In the genomic region with DNA sequence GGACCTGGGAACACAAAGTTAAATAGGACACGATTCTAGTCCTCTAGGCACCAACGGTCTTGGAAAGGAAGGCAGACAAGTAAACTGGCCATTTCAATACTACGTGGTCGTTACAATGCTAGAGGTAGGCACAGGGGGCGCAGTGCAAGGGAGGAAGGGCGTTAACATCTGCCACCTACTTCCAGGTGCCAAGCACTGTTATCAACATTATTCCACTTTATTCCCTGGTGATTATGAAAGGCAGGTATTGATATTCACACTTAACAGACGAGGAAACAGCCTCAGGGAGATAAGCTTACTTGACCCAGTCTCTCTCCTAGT, we compare ENCODE assay signal across 9 cellular contexts. TPM values are rescaled to one million over a fixed set of nuclear protein-coding genes. Genes with fewer than 3 reads are reported as not detected.
DNase-seq lines count a peak whose midpoint lies in the region; ATAC-seq, FAIRE-seq and TF ChIP-seq lines count a peak whose summit lies in the region.
"Had no signal": no experiment of that assay in that cellular context is flagged by ENCODE, and none has a peak within 500 bp of the region (broad histone marks: within the 10 kb centered on the region; RNA-seq: fewer than 3 reads in every experiment).

No MANE protein-coding gene starts in this region.

- H3K4me1 ChIP-seq in DOHH2 (ENCODE audit: control insufficient read depth, low read length) (peaks cover 27% of the 10 kb centered on the region), astrocyte (ENCODE audit: insufficient read depth, low read length) (peaks cover 52% of the 10 kb centered on the region), left lung (peaks cover 9 to 80% of the 10 kb centered on the region in 2 donors), urinary bladder (ENCODE audit: insufficient read depth) (no peaks in the 10 kb centered on the region)

- H3K9me2 ChIP-seq in DOHH2 (replicated peaks; ENCODE audit: control insufficient read depth, low read length): no peaks in the 10 kb centered on the region

- H3K79me2 ChIP-seq in DOHH2 (ENCODE audit: control insufficient read depth, low read length) (peaks cover 16% of the 10 kb centered on the region), astrocyte (ENCODE audit: insufficient read depth, low read length) (peaks cover 51% of the 10 kb centered on the region)

- H3K4me2 ChIP-seq in DOHH2 (ENCODE audit: low read length) (peak overlapping the region; percentile 97), astrocyte (ENCODE audit: low read length) (peak overlapping the region; percentile 89)

- peak overlapping the region; percentile 69 for H2AFZ ChIP-seq in astrocyte (ENCODE audit: low read depth, low read length)

- peaks cover 5% of the 10 kb centered on the region; the same call in 1 of the 2 replicates for H3F3A ChIP-seq in DOHH2 (ENCODE audit: control insufficient read depth, insufficient read depth)

- no peaks in the 10 kb centered on the region for H3K9me3 Mint-ChIP-seq in astrocyte (ENCODE audit: unreplicated experiment)
- H3K9me3 Mint-ChIP-seq: T-helper 1 cell treated with Interleukin-12 subunit alpha and Interleukin-12 subunit beta and Interleukin-4 antibody, amounts not matched to agents 30 μg/mL and 1 μg/mL, for 36 hours had no signal

- no peaks in the 10 kb centered on the region for H4K20me1 ChIP-seq in DOHH2 (ENCODE audit: control insufficient read depth, insufficient read depth, low read depth, low read length)
- peaks cover 13% of the 10 kb centered on the region for H4K20me1 ChIP-seq in astrocyte (ENCODE audit: insufficient read depth, low read length)

- H3K36me3 Mint-ChIP-seq in astrocyte (ENCODE audit: low read depth, unreplicated experiment): peaks cover 33% of the 10 kb centered on the region

- no peak overlapping the region for H3K27ac Mint-ChIP-seq in astrocyte (ENCODE audit: unreplicated experiment)
- H3K27ac Mint-ChIP-seq: T-helper 1 cell treated with Interleukin-12 subunit alpha and Interleukin-12 subunit beta and Interleukin-4 antibody, amounts not matched to agents 30 μg/mL and 1 μg/mL, for 36 hours had no signal

- no peak for FAIRE-seq in astrocyte (lab: Jason Lieb, UNC)

- H3K4me3 ChIP-seq in DOHH2 (ENCODE audit: low read length): peak overlapping the region; percentile 92
- peak overlapping the region; percentile 70 for H3K4me3 ChIP-seq in astrocyte (ENCODE audit: insufficient read depth, low read depth, low read length)
- H3K4me3 ChIP-seq in left lung: peak overlapping the region; percentile 67 to 81
- peak overlapping the region; percentile 93 for H3K4me3 ChIP-seq in urinary bladder (ENCODE audit: low read depth, low read length)

- ATAC-seq in GM21526 (IDR thresholded peaks at IDR 0.05; ENCODE audit: low FRiP score, unreplicated experiment) (peak; percentile 5), left lung (peak; percentile 44)

- peaks cover 36% of the 10 kb centered on the region for H3K4me1 Mint-ChIP-seq in astrocyte (ENCODE audit: low read depth, unreplicated experiment)

- TF ChIP-seq CTCF in DOHH2 (IDR thresholded peaks at IDR 0.05; ENCODE audit: low read depth, low read length, poor library complexity, severe bottlenecking): peak; percentile 86
- TF ChIP-seq CTCF in astrocyte (IDR thresholded peaks at IDR 0.05; ENCODE audit: insufficient read depth, low read depth, low read length): peak; percentile 47
- TF ChIP-seq CTCF in left lung (IDR thresholded peaks at IDR 0.05): peak in 1 of 2 donors; percentile 30

- 2% methylated on average over 7 of the region's 7 CpGs for WGBS in urinary bladder

- H3K27me3 Mint-ChIP-seq in astrocyte (ENCODE audit: low read depth, unreplicated experiment): no peaks in the 10 kb centered on the region

- no peaks in the 10 kb centered on the region for H3K27me3 ChIP-seq in DOHH2 (ENCODE audit: control insufficient read depth, low read length)
- no peaks in the 10 kb centered on the region for H3K27me3 ChIP-seq in astrocyte (ENCODE audit: insufficient read depth, low read length)
- no peaks in the 10 kb centered on the region for H3K27me3 ChIP-seq in left lung

- intact Hi-C loops in left lung (cut with DNase I): no loop called here

- H3K9me3 ChIP-seq in DOHH2 (ENCODE audit: control insufficient read depth, insufficient read depth, low read length) (no peaks in the 10 kb centered on the region), KOPT-K1 (ENCODE audit: insufficient read depth, low read length, poor library complexity, severe bottlenecking) (no peaks in the 10 kb centered on the region), astrocyte (ENCODE audit: insufficient read depth, low read depth, low read length) (no peaks in the 10 kb centered on the region), left lung (no peaks in the 10 kb centered on the region)

- DNase-seq in astrocyte (ENCODE audit: low read depth) (no peak), left lung (no peak), NCI-H1092 treated with DMSO at 0.1 percent for 48 hours (lab: John Stamatoyannopoulos, UW) (no peak)
- no peak for DNase-seq in activated CD8-positive, alpha-beta memory T cell treated with anti-CD3 and anti-CD28 coated beads for 24 hours

- peaks cover 40% of the 10 kb centered on the region for H3K36me3 ChIP-seq in DOHH2 (ENCODE audit: control insufficient read depth, low read length)
- peaks cover 50% of the 10 kb centered on the region for H3K36me3 ChIP-seq in KOPT-K1 (ENCODE audit: insufficient read depth, low read length)
- peaks cover 32% of the 10 kb centered on the region for H3K36me3 ChIP-seq in astrocyte (ENCODE audit: insufficient read depth, low read length)
- H3K36me3 ChIP-seq in left lung: peaks cover 0 to 71% of the 10 kb centered on the region in 2 donors
- peaks cover 2% of the 10 kb centered on the region for H3K36me3 ChIP-seq in urinary bladder (ENCODE audit: insufficient read depth)

- H3K4me3 Mint-ChIP-seq in astrocyte (ENCODE audit: unreplicated experiment): no peak overlapping the region
- H3K4me3 Mint-ChIP-seq: T-helper 1 cell treated with Interleukin-12 subunit alpha and Interleukin-12 subunit beta and Interleukin-4 antibody, amounts not matched to agents 30 μg/mL and 1 μg/mL, for 36 hours had no signal

- peak overlapping the region; percentile 84 for H3K9ac ChIP-seq in astrocyte (ENCODE audit: low read length)

- H3K27ac ChIP-seq in DOHH2 (ENCODE audit: low read depth, low read length) (peak overlapping the region; percentile 91), KOPT-K1 (ENCODE audit: low read depth, low read length, poor library complexity, severe bottlenecking) (peak overlapping the region; percentile 94), astrocyte (ENCODE audit: low read depth, low read length) (peak overlapping the region; percentile 84), left lung (peak overlapping the region; percentile 98 to 99), urinary bladder (ENCODE audit: low read depth) (peak overlapping the region; percentile 97)

RNA-seq across cellular contexts. Expression of gene TAF10, which starts 0.8 kb away (rescaled TPM):
- total RNA-seq in astrocyte (111 and 113 TPM in 2 replicates), left lung (100 to 1,000 TPM; 127 TPM), urinary bladder (12.4 TPM)
- polyA plus RNA-seq in urinary bladder: 65.3 TPM

RNA-seq across cellular contexts. Expression of gene TPP1, which starts 6.4 kb away (rescaled TPM):
- 43.4 and 58.3 TPM in 2 replicates for total RNA-seq in astrocyte
- 100 to 1,000 TPM; 202 to 264 TPM for total RNA-seq in left lung
- 48.9 TPM for total RNA-seq in urinary bladder
- 101 TPM for polyA plus RNA-seq in urinary bladder

RNA-seq across cellular contexts. Expression of gene ILK, which starts 9.2 kb away (rescaled TPM):
- total RNA-seq in astrocyte: 209 and 218 TPM in 2 replicates
- 100 to 1,000 TPM; 155 to 165 TPM for total RNA-seq in left lung
- 216 TPM for total RNA-seq in urinary bladder
- polyA plus RNA-seq in urinary bladder: 578 TPM

RNA-seq across cellular contexts. Expression of gene RRP8, which starts 9.4 kb away (rescaled TPM):
- 23.9 and 25.8 TPM in 2 replicates for total RNA-seq in astrocyte
- 10 to 100 TPM; 18.0 to 19.5 TPM for total RNA-seq in left lung
- 14.2 TPM for total RNA-seq in urinary bladder
- polyA plus RNA-seq in urinary bladder: 24.8 TPM

RNA-seq across cellular contexts. Expression of gene DCHS1, which starts 42.8 kb away (rescaled TPM):
- total RNA-seq in astrocyte (7.7 and 8.4 TPM in 2 replicates), left lung (10 to 100 TPM; 15.4 to 18.9 TPM), urinary bladder (49.2 TPM)
- 28.6 TPM for polyA plus RNA-seq in urinary bladder
